ENCODE assay signal across 20 cellular contexts in genomic region chr19:19559942-19560341, GRCh38. TPM values are rescaled to one million over a fixed set of nuclear protein-coding genes. Genes with fewer than 3 reads are reported as not detected.
DNase-seq lines count a peak whose midpoint lies in the region; ATAC-seq lines count a peak whose summit lies in the region.
"Had no signal": no experiment of that assay in that cellular context is flagged by ENCODE, and none has a peak within 500 bp of the region (broad histone marks: within the 10 kb centered on the region; RNA-seq: fewer than 3 reads in every experiment).

No MANE protein-coding gene starts in this region.

- H3K4me1 ChIP-seq in BLaER1, result peaks cover 26% of the 10 kb centered on the region

- no peaks in the 10 kb centered on the region for H3K27me3 ChIP-seq in BLaER1

- DNase-seq in T-helper 1 cell (no peak), Kasumi-1 (lab: John Stamatoyannopoulos, UW) (peak; percentile 14 to 20), dermis blood vessel endothelial cell (no peak), left lobe of liver (ENCODE audit: low spot score) (no peak)
- no peak for DNase-seq in activated T-helper 1 cell treated with anti-CD3 and anti-CD28 coated beads, Interleukin-12 subunit alpha, Interleukin-12 subunit beta, Interleukin-2, Interleukin-4 antibody, amounts not matched to agents 30 ng/mL and 10 ng/mL and 1 ng/mL, durations not matched to agents 14 hours and 24 hours and 36 hours (ENCODE audit: low spot score)
- DNase-seq: GDM1, GM23248, KG1, NCI-H1048, NCI-H1436 treated with DMSO at 0.1 percent for 48 hours, NCI-H2081 treated with DMSO at 0.1 percent for 48 hours, NCI-H510A, NCI-H774 had no signal

- no peak overlapping the region for H3K4me3 ChIP-seq in BLaER1
- H3K4me3 ChIP-seq: GM12878, GM23248 had no signal

- no peaks in the 10 kb centered on the region for H3K9me3 ChIP-seq in BLaER1

- ATAC-seq in left lobe of liver, result no peak
- no peak for ATAC-seq in HG02938 (IDR thresholded peaks at IDR 0.05; ENCODE audit: unreplicated experiment)
- ATAC-seq: GM12878 had no signal

- intact Hi-C loops in activated T-helper 1 cell treated with anti-CD3 and anti-CD28 coated beads, Interleukin-12 subunit alpha, Interleukin-12 subunit beta, Interleukin-2, Interleukin-4 antibody, amounts not matched to agents 30 ng/mL and 10 ng/mL and 1 ng/mL, durations not matched to agents 14 hours and 24 hours and 36 hours (cut with micrococcal nuclease), result no loop called here

- H3K4me1 Mint-ChIP-seq in T-helper 1 cell treated with Interleukin-12 subunit alpha and Interleukin-12 subunit beta and Interleukin-4 antibody, amounts not matched to agents 30 μg/mL and 1 μg/mL, for 36 hours (ENCODE audit: low read depth), result peaks cover 7% of the 10 kb centered on the region
- H3K4me1 Mint-ChIP-seq in activated T-helper 1 cell treated with anti-CD3 and anti-CD28 coated beads, Interleukin-12 subunit alpha, Interleukin-12 subunit beta, Interleukin-2, Interleukin-4 antibody, amounts not matched to agents 30 ng/mL and 10 ng/mL and 1 ng/mL, durations not matched to agents 14 hours and 24 hours and 36 hours (ENCODE audit: low read depth), result peaks cover 6% of the 10 kb centered on the region
- H3K4me1 Mint-ChIP-seq: B cell had no signal

- 0 out of 2 replicates have a peak overlapping the region, but pooled peaks have one; percentile 9 for H3K27ac ChIP-seq in BLaER1
- H3K27ac ChIP-seq: 22Rv1, GM23248, RWPE1 had no signal

- peaks cover 38% of the 10 kb centered on the region for H3K36me3 Mint-ChIP-seq in T-helper 1 cell treated with Interleukin-12 subunit alpha and Interleukin-12 subunit beta and Interleukin-4 antibody, amounts not matched to agents 30 μg/mL and 1 μg/mL, for 36 hours (ENCODE audit: low read depth)
- peaks cover 43% of the 10 kb centered on the region for H3K36me3 Mint-ChIP-seq in activated T-helper 1 cell treated with anti-CD3 and anti-CD28 coated beads, Interleukin-12 subunit alpha, Interleukin-12 subunit beta, Interleukin-2, Interleukin-4 antibody, amounts not matched to agents 30 ng/mL and 10 ng/mL and 1 ng/mL, durations not matched to agents 14 hours and 24 hours and 36 hours (ENCODE audit: low read depth)

- no peaks in the 10 kb centered on the region for H4K20me1 ChIP-seq in BLaER1

- H3K4me3 Mint-ChIP-seq in T-helper 1 cell treated with Interleukin-12 subunit alpha and Interleukin-12 subunit beta and Interleukin-4 antibody, amounts not matched to agents 30 μg/mL and 1 μg/mL, for 36 hours, result no peak overlapping the region
- H3K4me3 Mint-ChIP-seq in activated T-helper 1 cell treated with anti-CD3 and anti-CD28 coated beads, Interleukin-12 subunit alpha, Interleukin-12 subunit beta, Interleukin-2, Interleukin-4 antibody, amounts not matched to agents 30 ng/mL and 10 ng/mL and 1 ng/mL, durations not matched to agents 14 hours and 24 hours and 36 hours, result no peak overlapping the region
- H3K4me3 Mint-ChIP-seq: B cell had no signal

- H3K9ac ChIP-seq in BLaER1, result no peak overlapping the region
- H3K9ac ChIP-seq: GM23248 had no signal

- H3K36me3 ChIP-seq in BLaER1, result peaks cover 11% of the 10 kb centered on the region; the same call in 1 of the 2 replicates

- H3K9me3 Mint-ChIP-seq in T-helper 1 cell treated with Interleukin-12 subunit alpha and Interleukin-12 subunit beta and Interleukin-4 antibody, amounts not matched to agents 30 μg/mL and 1 μg/mL, for 36 hours, result no peaks in the 10 kb centered on the region
- H3K9me3 Mint-ChIP-seq in activated T-helper 1 cell treated with anti-CD3 and anti-CD28 coated beads, Interleukin-12 subunit alpha, Interleukin-12 subunit beta, Interleukin-2, Interleukin-4 antibody, amounts not matched to agents 30 ng/mL and 10 ng/mL and 1 ng/mL, durations not matched to agents 14 hours and 24 hours and 36 hours, result no peaks in the 10 kb centered on the region

- H3K27me3 Mint-ChIP-seq in T-helper 1 cell treated with Interleukin-12 subunit alpha and Interleukin-12 subunit beta and Interleukin-4 antibody, amounts not matched to agents 30 μg/mL and 1 μg/mL, for 36 hours (ENCODE audit: low read depth), result no peaks in the 10 kb centered on the region
- no peaks in the 10 kb centered on the region for H3K27me3 Mint-ChIP-seq in activated T-helper 1 cell treated with anti-CD3 and anti-CD28 coated beads, Interleukin-12 subunit alpha, Interleukin-12 subunit beta, Interleukin-2, Interleukin-4 antibody, amounts not matched to agents 30 ng/mL and 10 ng/mL and 1 ng/mL, durations not matched to agents 14 hours and 24 hours and 36 hours (ENCODE audit: insufficient read depth)
- H3K27me3 Mint-ChIP-seq: B cell had no signal

- peak overlapping the region; percentile 51; the same call in 1 of the 2 replicates for H3K4me2 ChIP-seq in BLaER1

- H3K27ac Mint-ChIP-seq in T-helper 1 cell treated with Interleukin-12 subunit alpha and Interleukin-12 subunit beta and Interleukin-4 antibody, amounts not matched to agents 30 μg/mL and 1 μg/mL, for 36 hours, result peak overlapping the region; percentile 70
- H3K27ac Mint-ChIP-seq in activated T-helper 1 cell treated with anti-CD3 and anti-CD28 coated beads, Interleukin-12 subunit alpha, Interleukin-12 subunit beta, Interleukin-2, Interleukin-4 antibody, amounts not matched to agents 30 ng/mL and 10 ng/mL and 1 ng/mL, durations not matched to agents 14 hours and 24 hours and 36 hours, result peak overlapping the region; percentile 18
- H3K27ac Mint-ChIP-seq: B cell had no signal

RNA-seq across cellular contexts. Expression of gene CILP2, which starts 21.9 kb away (rescaled TPM):
- total RNA-seq in activated T-helper 1 cell treated with anti-CD3 and anti-CD28 coated beads, Interleukin-12 subunit alpha, Interleukin-12 subunit beta, Interleukin-2, Interleukin-4 antibody, amounts not matched to agents 30 ng/mL and 10 ng/mL and 1 ng/mL, durations not matched to agents 14 hours and 24 hours and 36 hours, result 0.26 and 0.29 TPM in 2 replicates
- total RNA-seq in dermis blood vessel endothelial cell (0.17 TPM in 1 of 2 replicates, not detected in the other), left lobe of liver (0.10 TPM)

RNA-seq across cellular contexts. Expression of gene YJEFN3, which starts 31.2 kb away (rescaled TPM):
- 13.6 and 15.0 TPM in 2 replicates for total RNA-seq in activated T-helper 1 cell treated with anti-CD3 and anti-CD28 coated beads, Interleukin-12 subunit alpha, Interleukin-12 subunit beta, Interleukin-2, Interleukin-4 antibody, amounts not matched to agents 30 ng/mL and 10 ng/mL and 1 ng/mL, durations not matched to agents 14 hours and 24 hours and 36 hours
- total RNA-seq in dermis blood vessel endothelial cell (0.14 and 0.17 TPM in 2 replicates), left lobe of liver (5.9 TPM)
- total RNA-seq: GM23248 had no signal

RNA-seq across cellular contexts. Expression of gene NDUFA13, which starts 43.9 kb away (rescaled TPM):
- 408 and 410 TPM in 2 replicates for total RNA-seq in activated T-helper 1 cell treated with anti-CD3 and anti-CD28 coated beads, Interleukin-12 subunit alpha, Interleukin-12 subunit beta, Interleukin-2, Interleukin-4 antibody, amounts not matched to agents 30 ng/mL and 10 ng/mL and 1 ng/mL, durations not matched to agents 14 hours and 24 hours and 36 hours
- total RNA-seq in dermis blood vessel endothelial cell, result 95.3 and 191 TPM in 2 replicates
- total RNA-seq in left lobe of liver, result 200 TPM

RNA-seq across cellular contexts. Expression of gene TSSK6, which starts 44.6 kb away (rescaled TPM):
- total RNA-seq in activated T-helper 1 cell treated with anti-CD3 and anti-CD28 coated beads, Interleukin-12 subunit alpha, Interleukin-12 subunit beta, Interleukin-2, Interleukin-4 antibody, amounts not matched to agents 30 ng/mL and 10 ng/mL and 1 ng/mL, durations not matched to agents 14 hours and 24 hours and 36 hours, result 3.0 and 4.1 TPM in 2 replicates
- 0.68 and 1.4 TPM in 2 replicates for total RNA-seq in dermis blood vessel endothelial cell
- total RNA-seq in left lobe of liver, result 1.8 TPM

RNA-seq across cellular contexts. Expression of gene PBX4, which starts 58.5 kb away (rescaled TPM):
- total RNA-seq in activated T-helper 1 cell treated with anti-CD3 and anti-CD28 coated beads, Interleukin-12 subunit alpha, Interleukin-12 subunit beta, Interleukin-2, Interleukin-4 antibody, amounts not matched to agents 30 ng/mL and 10 ng/mL and 1 ng/mL, durations not matched to agents 14 hours and 24 hours and 36 hours, result 28.0 and 29.6 TPM in 2 replicates
- total RNA-seq in dermis blood vessel endothelial cell (0.05 TPM in 1 of 2 replicates, not detected in the other), left lobe of liver (0.18 TPM)

Comparison
In these comparisons a context has a peak if more than half of its experiments do, and no peak if none do; other contexts are left out.
1. DNase-seq: peak in Kasumi-1 (2 of 2); none in T-helper 1 cell (0 of 5), activated T-helper 1 cell treated with anti-CD3 and anti-CD28 coated beads, Interleukin-12 subunit alpha, Interleukin-12 subunit beta, Interleukin-2, Interleukin-4 antibody, amounts not matched to agents 30 ng/mL and 10 ng/mL and 1 ng/mL, durations not matched to agents 14 hours and 24 hours and 36 hours (single experiment), dermis blood vessel endothelial cell (single experiment) and left lobe of liver (single experiment).